In the genomic region with DNA sequence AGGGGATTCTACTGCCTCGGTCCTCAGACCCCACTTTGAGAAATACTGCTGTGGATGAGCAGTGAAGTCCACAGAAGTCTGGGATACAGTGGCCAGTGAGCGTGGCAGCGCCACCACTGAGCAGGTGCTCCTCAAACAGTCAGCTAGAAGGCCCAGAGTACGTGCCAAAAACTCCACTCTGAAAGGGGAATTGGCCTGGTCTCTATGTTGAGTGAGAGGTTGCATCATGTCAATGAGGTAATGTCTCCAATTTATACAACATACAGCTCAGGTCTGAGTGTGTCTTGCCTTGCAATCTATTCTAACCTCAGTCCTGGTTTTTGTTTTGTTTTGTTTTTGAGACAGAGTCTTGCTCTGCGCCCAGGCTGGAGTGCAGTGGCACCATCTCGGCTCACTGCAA, we compare ENCODE assay signal across 16 cellular contexts. TPM values are rescaled to one million over a fixed set of nuclear protein-coding genes. Genes with fewer than 3 reads are reported as not detected.
DNase-seq lines count a peak whose midpoint lies in the region; ATAC-seq and TF ChIP-seq lines count a peak whose summit lies in the region.
"Had no signal": no experiment of that assay in that cellular context is flagged by ENCODE, and none has a peak within 500 bp of the region (broad histone marks: within the 10 kb centered on the region; RNA-seq: fewer than 3 reads in every experiment).

No MANE protein-coding gene starts in this region.

- ATAC-seq in heart left ventricle (peak; percentile 51 to 83 (median 65)), HG03521 (IDR thresholded peaks at IDR 0.05; ENCODE audit: unreplicated experiment) (no peak)
- ATAC-seq: A549 had no signal

- no peak overlapping the region for H3K27ac ChIP-seq in heart left ventricle
- H3K27ac ChIP-seq in left ventricle myocardium inferior (replicated peaks) = no peak overlapping the region
- H3K27ac ChIP-seq: A549 had no signal

- H3K4me3 ChIP-seq in heart left ventricle = no peak overlapping the region
- no peak overlapping the region for H3K4me3 ChIP-seq in left ventricle myocardium inferior
- no peak overlapping the region for H3K4me3 ChIP-seq in Caco-2 (ENCODE audit: low read depth, low read length)
- H3K4me3 ChIP-seq: A549 had no signal

- H3K4me1 ChIP-seq in heart left ventricle (peaks cover 0 to 5% (median 0%) of the 10 kb centered on the region in 12 donors), left ventricle myocardium inferior (no peaks in the 10 kb centered on the region), Caco-2 (peaks cover 6% of the 10 kb centered on the region)
- H3K4me1 ChIP-seq: A549 had no signal

- BruUV-seq in Caco-2 (replicated peaks; lab: Mats Ljungman, UMichigan) = no TSS peak

- H3K36me3 ChIP-seq in heart left ventricle (peaks cover 0 to 42% (median 7%) of the 10 kb centered on the region in 9 donors), left ventricle myocardium inferior (peaks cover 22% of the 10 kb centered on the region), Caco-2 (ENCODE audit: control insufficient read depth, insufficient read depth, low read length) (no peaks in the 10 kb centered on the region)

- no peak for TF ChIP-seq POLR2A in heart left ventricle (IDR thresholded peaks at IDR 0.05)

- CTCF ChIA-PET in Caco-2 (lab: Charles Lee) = no interaction called here

- TF ChIP-seq CTCF in heart left ventricle (IDR thresholded peaks at IDR 0.05) (no peak), left ventricle myocardium inferior (IDR thresholded peaks at IDR 0.05; ENCODE audit: borderline replicate concordance) (no peak), Caco-2 (IDR thresholded peaks at IDR 0.05; ENCODE audit: insufficient read depth in 1 of 2, low read depth in 1 of 2, low read length in 1 of 2, severe bottlenecking in 1 of 2, unreplicated experiment in 1 of 2) (no peak)

- H3K27me3 Mint-ChIP-seq in Caco-2 (ENCODE audit: insufficient read depth, unreplicated experiment) = no peaks in the 10 kb centered on the region
- H3K27me3 Mint-ChIP-seq: brain had no signal

- H3K4me3 Mint-ChIP-seq in Caco-2 (ENCODE audit: unreplicated experiment) = no peak overlapping the region
- H3K4me3 Mint-ChIP-seq: activated CD4-positive, alpha-beta memory T cell treated with anti-CD3 and anti-CD28 coated beads, Interleukin-2, amount 10 ng/mL, durations not matched to agents 7 days and 5 days; brain had no signal

- POLR2A ChIA-PET in Caco-2 (lab: Charles Lee) = no interaction called here

- DNase-seq in heart left ventricle (peak in 2 of 5 donors; percentile 19 to 33), left ventricle myocardium inferior (no peak), SKM-1 treated with dmso at 0.1 percent for 144 hours (lab: John Stamatoyannopoulos, UW; ENCODE audit: unreplicated experiment) (peak; percentile 95), iris pigment epithelial cell (ENCODE audit: low read depth) (peak; percentile 19), Caco-2 (no peak), GM19240 (ENCODE audit: insufficient read length, low spot score) (no peak)
- DNase-seq in activated T-cell treated with anti-CD3 and anti-CD28 coated beads, Interleukin-2, amount 50 U/mL, for 48 hours = no peak
- DNase-seq: activated CD4-positive, alpha-beta memory T cell treated with anti-CD3 and anti-CD28 coated beads, Interleukin-2, amount 10 ng/mL, durations not matched to agents 7 days and 5 days; activated effector memory CD4-positive, alpha-beta T cell treated with Interleukin-2 at 50 U/mL for 16 hours; NCI-H2171; occipital lobe; stimulated activated CD4-positive, alpha-beta T cell treated with anti-CD3 and anti-CD28 coated beads, Interleukin-12 subunit alpha, Interleukin-12 subunit beta, amount 100 ng/mL, for 4 hours; T-helper 9 cell had no signal

- peaks cover 19% of the 10 kb centered on the region for H3K4me1 Mint-ChIP-seq in Caco-2 (ENCODE audit: low read depth, unreplicated experiment)
- H3K4me1 Mint-ChIP-seq: activated CD4-positive, alpha-beta memory T cell treated with anti-CD3 and anti-CD28 coated beads, Interleukin-2, amount 10 ng/mL, durations not matched to agents 7 days and 5 days; brain had no signal

- no peak overlapping the region for H3K27ac Mint-ChIP-seq in Caco-2 (ENCODE audit: unreplicated experiment)
- H3K27ac Mint-ChIP-seq: activated CD4-positive, alpha-beta memory T cell treated with anti-CD3 and anti-CD28 coated beads, Interleukin-2, amount 10 ng/mL, durations not matched to agents 7 days and 5 days; brain had no signal

- WGBS in heart left ventricle, 4 donors = 85 to 93% (median 91%) methylated on average over 6 of the region's 6 CpGs

- H3K9me3 ChIP-seq in heart left ventricle = no peaks in the 10 kb centered on the region
- no peaks in the 10 kb centered on the region for H3K9me3 ChIP-seq in left ventricle myocardium inferior (replicated peaks)
- H3K9me3 ChIP-seq in Caco-2 = no peaks in the 10 kb centered on the region
- H3K9me3 ChIP-seq: A549 had no signal

- no peaks in the 10 kb centered on the region for H3K36me3 Mint-ChIP-seq in Caco-2 (ENCODE audit: insufficient read depth, unreplicated experiment)
- H3K36me3 Mint-ChIP-seq: brain had no signal

- H3K27me3 ChIP-seq in heart left ventricle = no peaks in the 10 kb centered on the region
- H3K27me3 ChIP-seq in left ventricle myocardium inferior (ENCODE audit: low read depth) = no peaks in the 10 kb centered on the region
- H3K27me3 ChIP-seq in Caco-2 (replicated peaks; ENCODE audit: control insufficient read depth, insufficient read depth, low read length) = no peaks in the 10 kb centered on the region

- no peaks in the 10 kb centered on the region for H3K9me3 Mint-ChIP-seq in Caco-2 (ENCODE audit: unreplicated experiment)
- H3K9me3 Mint-ChIP-seq: activated CD4-positive, alpha-beta memory T cell treated with anti-CD3 and anti-CD28 coated beads, Interleukin-2, amount 10 ng/mL, durations not matched to agents 7 days and 5 days; brain had no signal

- intact Hi-C loops in heart left ventricle (cut with DNase I) (no loop called here), left ventricle myocardium inferior (cut with micrococcal nuclease) (no loop called here), Caco-2 (cut with micrococcal nuclease; ENCODE audit: unreplicated experiment) (no loop called here)

RNA-seq across cellular contexts. Expression of gene ETV5, which starts 53.3 kb away (rescaled TPM):
- total RNA-seq in heart left ventricle = 10 to 100 TPM in 3 of 9 donors, 1 to 10 TPM in 6; 4.2 to 29.9 (median 6.9) TPM
- 1 to 10 TPM in 1 of 2 donors, under 1 TPM in 1; 0.65 to 7.5 TPM for polyA plus RNA-seq in heart left ventricle
- total RNA-seq in left ventricle myocardium inferior = 5.0 TPM
- total RNA-seq in Caco-2 (2022) = 16.2 and 18.6 TPM in 2 replicates

Comparison
In these comparisons a context has a peak if more than half of its experiments do, and no peak if none do; other contexts are left out.
1. DNase-seq: peak in SKM-1 treated with dmso at 0.1 percent for 144 hours (single experiment) and iris pigment epithelial cell (single experiment); none in left ventricle myocardium inferior (single experiment), activated T-cell treated with anti-CD3 and anti-CD28 coated beads, Interleukin-2, amount 50 U/mL, for 48 hours (0 of 2), Caco-2 (0 of 2) and GM19240 (single experiment).